1 cellular context compared by ENCODE assay signal in the genomic region with DNA sequence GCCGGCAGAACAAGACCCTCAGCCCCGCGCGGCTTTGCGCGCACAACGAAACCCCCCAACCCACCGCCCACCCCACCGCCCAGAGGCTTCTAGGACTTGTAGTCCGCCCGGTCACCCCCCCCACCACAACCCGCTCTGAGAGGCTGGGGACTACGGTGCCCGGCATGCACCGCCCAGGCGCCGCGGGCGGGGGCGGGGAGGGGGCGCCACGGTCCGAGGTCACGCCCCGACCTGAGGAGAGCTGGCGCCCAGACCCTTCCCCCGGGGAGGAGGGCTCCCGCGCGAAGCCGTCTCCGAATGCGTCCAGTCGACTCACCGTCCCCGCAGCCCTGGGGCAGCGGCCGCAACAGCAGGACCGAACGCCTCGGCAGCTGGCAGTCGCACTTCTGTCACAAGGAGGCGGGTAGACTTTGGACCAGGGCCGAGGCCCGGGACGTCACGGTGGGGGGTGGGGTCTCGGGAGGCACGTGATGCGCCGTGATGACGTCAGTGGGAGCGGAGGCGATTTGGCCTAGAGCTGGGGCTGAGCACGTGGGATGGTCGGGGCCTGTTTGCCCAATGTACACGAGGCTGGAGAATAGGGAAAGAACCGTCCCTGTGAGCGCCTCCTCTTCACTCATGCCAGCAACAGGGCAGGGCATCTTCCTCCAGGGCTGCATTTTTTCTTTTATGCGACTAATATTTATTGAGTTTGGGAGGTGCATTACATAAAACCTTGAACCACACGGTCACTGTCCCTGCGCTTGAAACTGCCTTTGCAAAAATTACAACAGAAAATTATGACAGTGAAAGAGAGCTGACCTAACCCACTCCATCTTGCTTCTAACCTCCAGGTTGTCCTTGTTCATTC.
TF ChIP-seq lines count a peak whose summit lies in the region.

A gene (minus strand): TSS at position 388 of the 850 bp plus-strand sequence. CDS start 24,643 bp downstream, outside the sequence.

TF ChIP-seq in SK-N-SH treated with all-trans-retinoic acid at 6 μM for 48 hours, 23 proteins besides CTCF, POLR2A, EP300 and RAD21 (continued from another document):
- TF ChIP-seq, protein P1, sequence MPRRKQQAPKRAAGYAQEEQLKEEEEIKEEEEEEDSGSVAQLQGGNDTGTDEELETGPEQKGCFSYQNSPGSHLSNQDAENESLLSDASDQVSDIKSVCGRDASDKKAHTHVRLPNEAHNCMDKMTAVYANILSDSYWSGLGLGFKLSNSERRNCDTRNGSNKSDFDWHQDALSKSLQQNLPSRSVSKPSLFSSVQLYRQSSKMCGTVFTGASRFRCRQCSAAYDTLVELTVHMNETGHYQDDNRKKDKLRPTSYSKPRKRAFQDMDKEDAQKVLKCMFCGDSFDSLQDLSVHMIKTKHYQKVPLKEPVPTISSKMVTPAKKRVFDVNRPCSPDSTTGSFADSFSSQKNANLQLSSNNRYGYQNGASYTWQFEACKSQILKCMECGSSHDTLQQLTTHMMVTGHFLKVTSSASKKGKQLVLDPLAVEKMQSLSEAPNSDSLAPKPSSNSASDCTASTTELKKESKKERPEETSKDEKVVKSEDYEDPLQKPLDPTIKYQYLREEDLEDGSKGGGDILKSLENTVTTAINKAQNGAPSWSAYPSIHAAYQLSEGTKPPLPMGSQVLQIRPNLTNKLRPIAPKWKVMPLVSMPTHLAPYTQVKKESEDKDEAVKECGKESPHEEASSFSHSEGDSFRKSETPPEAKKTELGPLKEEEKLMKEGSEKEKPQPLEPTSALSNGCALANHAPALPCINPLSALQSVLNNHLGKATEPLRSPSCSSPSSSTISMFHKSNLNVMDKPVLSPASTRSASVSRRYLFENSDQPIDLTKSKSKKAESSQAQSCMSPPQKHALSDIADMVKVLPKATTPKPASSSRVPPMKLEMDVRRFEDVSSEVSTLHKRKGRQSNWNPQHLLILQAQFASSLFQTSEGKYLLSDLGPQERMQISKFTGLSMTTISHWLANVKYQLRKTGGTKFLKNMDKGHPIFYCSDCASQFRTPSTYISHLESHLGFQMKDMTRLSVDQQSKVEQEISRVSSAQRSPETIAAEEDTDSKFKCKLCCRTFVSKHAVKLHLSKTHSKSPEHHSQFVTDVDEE (CRISPR knock-in tag; IDR thresholded peaks at IDR 0.05): peak; percentile 87
- TF ChIP-seq ZFP30 (CRISPR knock-in tag; IDR thresholded peaks at IDR 0.05) (no peak), TCF4 (CRISPR knock-in tag; IDR thresholded peaks at IDR 0.05; ENCODE audit: borderline replicate concordance) (0 out of 2 replicates have a peak, but pooled peaks have one; percentile 19), ZNF8 (CRISPR knock-in tag; IDR thresholded peaks at IDR 0.05) (no peak), GLIS3 (CRISPR knock-in tag; IDR thresholded peaks at IDR 0.05) (no peak), ZNF70 (CRISPR knock-in tag; IDR thresholded peaks at IDR 0.05) (no peak)
